In genomic region chr1:6444377-6444776, GRCh38 we compare ENCODE assay signal across 15 cellular contexts. TPM values are rescaled to one million over a fixed set of nuclear protein-coding genes. Genes with fewer than 3 reads are reported as not detected.
"Had no signal": no experiment of that assay in that cellular context is flagged by ENCODE, and none has a peak within 500 bp of the region (broad histone marks: within the 10 kb centered on the region; RNA-seq: fewer than 3 reads in every experiment).

No MANE protein-coding gene starts in this region.

- H3K9ac ChIP-seq: SK-N-SH had no signal

- H3K36me3 ChIP-seq: ascending aorta, cardiac muscle cell, Peyer's patch, SJSA1 had no signal

- ATAC-seq: activated CD4-positive, CD25-positive, alpha-beta regulatory T cell treated with anti-CD3 and anti-CD28 coated beads, Interleukin-2, amount 50 U/mL, for 24 hours had no signal

- DNase-seq: activated gamma-delta T cell; activated naive CD8-positive, alpha-beta T cell treated with anti-CD3 and anti-CD28 coated beads, Interleukin-2, amount 10 ng/mL, durations not matched to agents 7 days and 5 days; NCI-H187; NCI-H2029 treated with DMSO at 0.1 percent for 48 hours; NCI-H2107; NCI-H2171; NCI-H748 treated with DMSO at 0.1 percent for 48 hours; NK-92 treated with Interleukin-12 subunit alpha and Interleukin-12 subunit beta, amount 100 ng/mL, for 24 hours; SHP77 treated with DMSO at 0.1 percent for 48 hours had no signal

- H3K27ac ChIP-seq: ascending aorta, cardiac muscle cell, Peyer's patch, SJSA1 had no signal

- H3K4me1 ChIP-seq: SJSA1 had no signal

- H3K4me3 ChIP-seq: ascending aorta, cardiac muscle cell, Peyer's patch, SJSA1 had no signal

- H3K4me2 ChIP-seq: SK-N-SH had no signal

- H3K9me3 ChIP-seq: ascending aorta, Peyer's patch, SJSA1, SK-N-SH had no signal

RNA-seq across cellular contexts. Expression of gene ESPN, which starts 19.8 kb away (rescaled TPM):
- total RNA-seq: SJSA1 had no signal

RNA-seq across cellular contexts. Expression of gene HES2, which starts 24.7 kb away (rescaled TPM):
- total RNA-seq: ascending aorta, cardiac muscle cell, SJSA1 had no signal
- polyA plus RNA-seq: cardiac muscle cell had no signal
